8 cellular contexts compared by ENCODE assay signal in the genomic region with DNA sequence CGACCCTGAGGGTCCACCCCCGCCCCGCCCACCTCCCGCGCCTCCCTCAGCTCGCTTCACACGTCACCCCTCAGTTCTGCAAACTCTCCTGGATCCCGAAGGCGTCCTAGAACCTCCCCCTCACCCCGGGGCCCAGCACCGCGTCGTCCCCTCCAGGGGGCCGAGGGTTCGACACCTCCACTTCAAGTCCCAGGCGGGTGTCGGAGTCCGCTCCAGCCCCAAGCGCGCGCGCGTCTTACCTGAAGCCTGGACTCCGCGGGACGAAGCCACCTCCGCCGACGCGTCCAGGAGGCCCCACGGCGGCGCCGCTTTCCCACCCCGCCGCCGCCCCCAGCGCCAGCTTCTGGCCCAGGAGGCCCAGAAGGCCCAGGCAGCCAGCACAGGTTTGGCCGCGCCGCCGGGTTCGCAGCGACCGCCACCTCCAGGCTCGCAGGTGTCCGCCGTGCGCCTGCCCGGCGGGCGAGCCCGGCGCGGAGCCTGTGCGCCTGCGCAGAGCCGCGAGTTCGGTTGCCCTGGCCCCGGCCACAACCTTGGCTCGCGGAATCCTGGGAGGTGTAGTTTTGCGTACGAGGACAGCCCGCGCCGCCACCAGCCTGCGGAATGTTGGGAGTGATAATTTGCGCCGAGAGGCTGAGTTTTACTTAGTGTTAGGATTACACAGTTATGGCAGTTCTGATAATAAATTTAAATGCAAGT. TPM values are rescaled to one million over a fixed set of nuclear protein-coding genes. Genes with fewer than 3 reads are reported as not detected.
A peak's percentile ranks its signal among the peaks of the same experiment; 100 is the strongest.
DNase-seq lines count a peak whose midpoint lies in the region; FAIRE-seq and TF ChIP-seq lines count a peak whose summit lies in the region.

POMGNT2 (minus strand) TSS at position 483 of the 696 bp plus-strand sequence. CDS start 24,648 bp downstream, outside the sequence.

- H3K27me3 ChIP-seq in Loucy (ENCODE audit: insufficient read depth, low read length, poor library complexity, severe bottlenecking) (no peaks in the 10 kb centered on the region), neuron (ENCODE audit: insufficient read depth, low read length) (no peaks in the 10 kb centered on the region), stomach (no peaks in the 10 kb centered on the region)

- 0 out of 2 replicates have a peak, but pooled peaks cover 3% of the 10 kb centered on the region for H3K79me2 ChIP-seq in Loucy (ENCODE audit: insufficient read depth, low read length)

- no peaks in the 10 kb centered on the region for H3K9me3 Mint-ChIP-seq in activated naive CD4-positive, alpha-beta T cell treated with anti-CD3 and anti-CD28 coated beads for 36 hours

- no peaks in the 10 kb centered on the region for H4K20me1 ChIP-seq in Loucy (ENCODE audit: insufficient read depth, low read length, poor library complexity, severe bottlenecking)

- in situ Hi-C loops in SK-MEL-5 (cut with HindIII; ENCODE audit: low pct_unique_long_range_greater_than_20kb, low sequenced_read_pairs) = no loop called here

- peaks cover 30% of the 10 kb centered on the region for H3K4me1 ChIP-seq in Loucy (ENCODE audit: insufficient read depth, low read length, poor library complexity, severe bottlenecking)
- peaks cover 11% of the 10 kb centered on the region for H3K4me1 ChIP-seq in neuron (ENCODE audit: insufficient read depth, low read length)
- H3K4me1 ChIP-seq in stomach = peaks cover 15 to 38% (median 26%) of the 10 kb centered on the region in 4 donors

- CTCF ChIA-PET in activated naive CD4-positive, alpha-beta T cell treated with anti-CD3 and anti-CD28 coated beads for 36 hours (lab: Charles Lee) = interaction anchor here (0.6 to 2.7 kb wide), 3 partner anchors 142 to 150 kb away, joined by 3 to 15 read pairs (median 3); no protein-coding TSS in a partner anchor

- FAIRE-seq in frontal cortex (lab: Jason Lieb, UNC) = no peak

- peak within 1 kb of the TSS; percentile 72 for H3K4me2 ChIP-seq in Loucy (ENCODE audit: low read depth, low read length, poor library complexity, severe bottlenecking)

- H3K4me1 Mint-ChIP-seq in activated naive CD4-positive, alpha-beta T cell treated with anti-CD3 and anti-CD28 coated beads for 36 hours (ENCODE audit: low read depth) = peaks cover 20% of the 10 kb centered on the region

- H3K4me3 ChIP-seq in Loucy (ENCODE audit: low read length, poor library complexity, severe bottlenecking) (peak within 1 kb of the TSS; percentile 92), neuron (ENCODE audit: low read length) (peak within 1 kb of the TSS; percentile 77), stomach (peak within 1 kb of the TSS; percentile 77 to 96 (median 83))

- peak within 1 kb of the TSS; percentile 77 for H3K4me3 Mint-ChIP-seq in activated naive CD4-positive, alpha-beta T cell treated with anti-CD3 and anti-CD28 coated beads for 36 hours

- H3K9ac ChIP-seq in Loucy (ENCODE audit: low read depth, low read length, poor library complexity, severe bottlenecking) = peak within 1 kb of the TSS; percentile 74

- TF ChIP-seq EP300 in stomach (IDR thresholded peaks at IDR 0.05) = no peak

- peak; percentile 39 for DNase-seq in DMS153 treated with DMSO at 0.1 percent for 48 hours (lab: John Stamatoyannopoulos, UW; ENCODE audit: unreplicated experiment)
- DNase-seq in GOT3 (lab: John Stamatoyannopoulos, UW) = peak; percentile 67
- peak; percentile 86 for DNase-seq in SK-MEL-5 (ENCODE audit: low read depth, low spot score)
- DNase-seq in activated naive CD4-positive, alpha-beta T cell treated with anti-CD3 and anti-CD28 coated beads for 36 hours = peak; percentile 93
- DNase-seq in frontal cortex (ENCODE audit: low spot score in 2 of 2) = peak; percentile 93 to 94
- peak; percentile 92 for DNase-seq in stomach

- WGBS in stomach, 5 donors = 0 to 3% (median 0%) methylated on average over 19 to 71 of the region's 71 CpGs

- intact Hi-C loops in activated naive CD4-positive, alpha-beta T cell treated with anti-CD3 and anti-CD28 coated beads for 36 hours (cut with micrococcal nuclease) = loop anchor here (10.0 kb wide), 1 partner anchor 301 kb away; the partner anchor contains the start of genes ACKR2 and HIGD1A
- intact Hi-C loops in stomach (cut with DNase I; ENCODE audit: low total_unique reads) = no loop called here

- H3K36me3 Mint-ChIP-seq in activated naive CD4-positive, alpha-beta T cell treated with anti-CD3 and anti-CD28 coated beads for 36 hours (ENCODE audit: low read depth) = no peaks in the 10 kb centered on the region

- no peak within 1 kb of the TSS for H3K27ac Mint-ChIP-seq in activated naive CD4-positive, alpha-beta T cell treated with anti-CD3 and anti-CD28 coated beads for 36 hours

- H3K9me2 ChIP-seq in Loucy (replicated peaks; ENCODE audit: low read depth, low read length) = no peaks in the 10 kb centered on the region

- TF ChIP-seq CTCF in Loucy (conservative IDR thresholded peaks at IDR 0.05; ENCODE audit: low read length) (no peak), stomach (IDR thresholded peaks at IDR 0.05) (no peak)

- no peak for TF ChIP-seq POLR2A in stomach (IDR thresholded peaks at IDR 0.05)

- no peaks in the 10 kb centered on the region for H3K36me3 ChIP-seq in Loucy (ENCODE audit: insufficient read depth, low read length)
- H3K36me3 ChIP-seq in neuron (ENCODE audit: insufficient read depth, low read length) = no peaks in the 10 kb centered on the region
- no peaks in the 10 kb centered on the region for H3K36me3 ChIP-seq in stomach

- H3K27ac ChIP-seq in stomach = peak within 1 kb of the TSS; percentile 37 to 88 (median 76)

- no peaks in the 10 kb centered on the region for H3F3A ChIP-seq in Loucy (ENCODE audit: low read depth)

- H3K9me3 ChIP-seq in Loucy (ENCODE audit: insufficient read depth, low read depth, low read length) = no peaks in the 10 kb centered on the region
- no peaks in the 10 kb centered on the region for H3K9me3 ChIP-seq in neuron (ENCODE audit: low read length)
- H3K9me3 ChIP-seq in stomach = no peaks in the 10 kb centered on the region

- no peaks in the 10 kb centered on the region for H3K27me3 Mint-ChIP-seq in activated naive CD4-positive, alpha-beta T cell treated with anti-CD3 and anti-CD28 coated beads for 36 hours (ENCODE audit: low read depth)

- peak within 1 kb of the TSS; percentile 97 for H2AFZ ChIP-seq in Loucy (ENCODE audit: low read length)
- H2AFZ ChIP-seq in neuron (ENCODE audit: low read depth, low read length) = peak within 1 kb of the TSS; percentile 95

RNA-seq across cellular contexts. Expression of gene POMGNT2, which starts in this region (rescaled TPM):
- total RNA-seq in SK-MEL-5 (2014; rRNA removed; shearing (Covaris generic)) = 16.1 and 16.2 TPM in 2 replicates
- 31.6 and 37.7 TPM in 2 replicates for polyA plus RNA-seq in SK-MEL-5 (2015; cell fraction: cytosol; rRNA removed)
- polyA plus RNA-seq in SK-MEL-5 (2015; cell fraction: nucleus; rRNA removed) = 8.3 and 8.6 TPM in 2 replicates
- 1 to 10 TPM; 7.6 to 8.0 TPM for total RNA-seq in activated naive CD4-positive, alpha-beta T cell treated with anti-CD3 and anti-CD28 coated beads for 36 hours
- 18.8 TPM for total RNA-seq in frontal cortex
- 10 to 100 TPM in 3 of 5 donors, 1 to 10 TPM in 2; 7.0 to 48.1 (median 14.3) TPM for total RNA-seq in stomach
- 1 to 10 TPM; 5.3 to 8.2 (median 7.1) TPM for polyA plus RNA-seq in stomach

Comparison
In these comparisons a context has a peak if more than half of its experiments do, and no peak if none do; other contexts are left out.
1. Peak in every context shown above with its lines: DNase-seq, H3K4me3 ChIP-seq and H3K27ac ChIP-seq.
2. DNase-seq: peak in every context shown above with its lines; median percentile 94 in frontal cortex; 93 in activated naive CD4-positive, alpha-beta T cell treated with anti-CD3 and anti-CD28 coated beads for 36 hours; 92 in stomach; 86 in SK-MEL-5; 67 in GOT3; 39 in DMS153 treated with DMSO at 0.1 percent for 48 hours.